ENCODE assay signal across 9 cellular contexts in genomic region chr4:36079666-36080065, GRCh38.
"Had no signal": no experiment of that assay in that cellular context is flagged by ENCODE, and none has a peak within 500 bp of the region (broad histone marks: within the 10 kb centered on the region; RNA-seq: fewer than 3 reads in every experiment).

No MANE protein-coding gene starts in this region.

- H3K4me1 Mint-ChIP-seq: GM23338, H9 had no signal

- H2AFZ ChIP-seq: GM23248, GM23338 had no signal

- H3K9me3 Mint-ChIP-seq: GM23338, H9, HFFc6 had no signal

- ATAC-seq: GM23338, HCT116 had no signal

- H3K4me3 Mint-ChIP-seq: GM23338, H9, HFFc6 had no signal

- H3K27ac Mint-ChIP-seq: GM23338, H9, HFFc6 had no signal

- H3K9me3 ChIP-seq: HAP-1 had no signal

- H3K4me2 ChIP-seq: GM23338 had no signal

- DNase-seq: GM23248, GOT3, H7, H9, HCEC 1CT, HFFc6 had no signal

- H3K4me1 ChIP-seq: HAP-1 had no signal

- H3K27ac ChIP-seq: GM23248 had no signal

- H3K4me3 ChIP-seq: GM23248, GM23338, HAP-1 had no signal

- H3K36me3 ChIP-seq: HAP-1 had no signal
